In genomic region chr13:21603531-21604448, GRCh38 we compare ENCODE assay signal across 1 cellular context.
A peak's percentile ranks its signal among the peaks of the same experiment; 100 is the strongest.
TF ChIP-seq lines count a peak whose summit lies in the region.

Gene MICU2, minus strand, starts transcription at chr13:21604170. Its CDS starts 22 bp downstream, at chr13:21604148.

TF ChIP-seq in HepG2, 621 proteins besides CTCF, POLR2A, EP300 and RAD21 (continued from another document and continues in another):
- TF ChIP-seq TFDP2 (CRISPR knock-in tag; IDR thresholded peaks at IDR 0.05) (peak; percentile 87), ZFP36L1 (CRISPR knock-in tag; IDR thresholded peaks at IDR 0.05) (no peak), THAP9 (CRISPR knock-in tag; IDR thresholded peaks at IDR 0.05; ENCODE audit: borderline replicate concordance) (peak; percentile 76; the same call in 1 of the 2 replicates), PCBP2 (optimal IDR thresholded peaks at IDR 0.05; ENCODE audit: low read depth, low read length, poor library complexity, severe bottlenecking) (no peak), TOE1 (CRISPR knock-in tag; IDR thresholded peaks at IDR 0.05) (no peak), AHDC1 (CRISPR knock-in tag; IDR thresholded peaks at IDR 0.05; ENCODE audit: borderline replicate concordance) (0 out of 2 replicates have a peak, but pooled peaks have one; percentile 12), GMEB1 (CRISPR knock-in tag; IDR thresholded peaks at IDR 0.05; ENCODE audit: borderline replicate concordance) (peak; percentile 91), ZNF549 (CRISPR knock-in tag; IDR thresholded peaks at IDR 0.05) (no peak), ZFAT (CRISPR knock-in tag; conservative IDR thresholded peaks at IDR 0.05) (0 out of 2 replicates have a peak, but pooled peaks have one; percentile 48), TGIF2 (CRISPR knock-in tag; IDR thresholded peaks at IDR 0.05) (0 out of 2 replicates have a peak, but pooled peaks have one; percentile 15), DRAP1 (CRISPR knock-in tag; IDR thresholded peaks at IDR 0.05) (peak; percentile 39), ZNF18 (CRISPR knock-in tag; IDR thresholded peaks at IDR 0.05; ENCODE audit: insufficient replicate concordance) (no peak), ZNF30 (CRISPR knock-in tag; IDR thresholded peaks at IDR 0.05) (no peak), ZNF737 (CRISPR knock-in tag; IDR thresholded peaks at IDR 0.05; ENCODE audit: borderline replicate concordance) (no peak), KLF16 (CRISPR knock-in tag; IDR thresholded peaks at IDR 0.05) (peak in 1 of 2 experiments; percentile 95; a peak in 2 of 4 replicates), RELA (CRISPR knock-in tag; IDR thresholded peaks at IDR 0.05) (no peak), NCOA5 (CRISPR knock-in tag; IDR thresholded peaks at IDR 0.05) (no peak), BORCS8-MEF2B (CRISPR knock-in tag; IDR thresholded peaks at IDR 0.05) (peak; percentile 96), ZNF569 (CRISPR knock-in tag; IDR thresholded peaks at IDR 0.05; ENCODE audit: borderline replicate concordance) (no peak), ZNF446 (CRISPR knock-in tag; IDR thresholded peaks at IDR 0.05) (peak; percentile 93; the same call in 1 of the 2 replicates), PLRG1 (conservative IDR thresholded peaks at IDR 0.05) (no peak), ZNF510 (CRISPR knock-in tag; IDR thresholded peaks at IDR 0.05; ENCODE audit: low read depth) (no peak), ZNF816 (CRISPR knock-in tag; IDR thresholded peaks at IDR 0.05; ENCODE audit: borderline replicate concordance) (peak; percentile 87), ZNF703 (CRISPR knock-in tag; IDR thresholded peaks at IDR 0.05; ENCODE audit: borderline replicate concordance) (no peak; the same call in 1 of the 2 replicates), BRF2 (CRISPR knock-in tag; IDR thresholded peaks at IDR 0.05) (peak; percentile 88; the same call in 1 of the 2 replicates), CENPBD1 (CRISPR knock-in tag; IDR thresholded peaks at IDR 0.05; ENCODE audit: borderline replicate concordance, low read depth) (no peak), CSRNP2 (CRISPR knock-in tag; conservative IDR thresholded peaks at IDR 0.05; ENCODE audit: low read depth) (no peak), ZNF749 (CRISPR knock-in tag; IDR thresholded peaks at IDR 0.05; ENCODE audit: borderline replicate concordance) (peak; percentile 69; the same call in 1 of the 2 replicates), MIER3 (CRISPR knock-in tag; IDR thresholded peaks at IDR 0.05; ENCODE audit: borderline replicate concordance) (no peak), KMT2A (CRISPR knock-in tag; IDR thresholded peaks at IDR 0.05) (peak; percentile 78), TCF7 (IDR thresholded peaks at IDR 0.05; ENCODE audit: low read depth) (no peak), ZNF788 (CRISPR knock-in tag; IDR thresholded peaks at IDR 0.05; ENCODE audit: borderline replicate concordance) (peak; percentile 96), PLSCR1 (CRISPR knock-in tag; IDR thresholded peaks at IDR 0.05; ENCODE audit: borderline replicate concordance) (no peak), HMGA1 (CRISPR knock-in tag; conservative IDR thresholded peaks at IDR 0.05) (no peak), ZBTB39 (CRISPR knock-in tag; IDR thresholded peaks at IDR 0.05) (no peak), CCAR2 (optimal IDR thresholded peaks at IDR 0.05; ENCODE audit: low read depth, low read length) (no peak), ATF4 (CRISPR knock-in tag; IDR thresholded peaks at IDR 0.05) (no peak)
